21 cellular contexts compared by ENCODE assay signal in genomic region chr15:35256555-35256954, GRCh38.
A peak's percentile ranks its signal among the peaks of the same experiment; 100 is the strongest.
DNase-seq lines count a peak whose midpoint lies in the region; ATAC-seq and TF ChIP-seq lines count a peak whose summit lies in the region.
"Had no signal": no experiment of that assay in that cellular context is flagged by ENCODE, and none has a peak within 500 bp of the region (broad histone marks: within the 10 kb centered on the region; RNA-seq: fewer than 3 reads in every experiment).

No MANE protein-coding gene starts in this region.

- no peaks in the 10 kb centered on the region for H3K9me2 ChIP-seq in GM23248 (ENCODE audit: insufficient read depth)

- in situ Hi-C loops in GM23248 (cut with MboI) = no loop called here

- H3K14ac ChIP-seq in mesenchymal stem cell (ENCODE audit: low read length in 2 of 2) = no peak overlapping the region

- no peak overlapping the region for H2AK5ac ChIP-seq in mesenchymal stem cell (ENCODE audit: low read length, severe bottlenecking)

- H2BK120ac ChIP-seq in mesenchymal stem cell (ENCODE audit: low read depth, low read length) = no peak overlapping the region

- TF ChIP-seq CTCF in choroid plexus epithelial cell (conservative IDR thresholded peaks at IDR 0.05; ENCODE audit: low read depth, low read length) (no peak), mucosa of descending colon (IDR thresholded peaks at IDR 0.05) (no peak), GM20000 (IDR thresholded peaks at IDR 0.05; ENCODE audit: extremely low read depth, missing control alignments) (no peak)

- H3K79me2 ChIP-seq in GM23248 (ENCODE audit: insufficient read depth) = no peaks in the 10 kb centered on the region

- H3K4me2 ChIP-seq in GM23248 (ENCODE audit: unreplicated experiment) = peak overlapping the region; percentile 7
- no peak overlapping the region for H3K4me2 ChIP-seq in mesenchymal stem cell (ENCODE audit: low read length, poor library complexity, severe bottlenecking)

- H2AFZ ChIP-seq in GM23248 (peak overlapping the region; percentile 55), mesenchymal stem cell (ENCODE audit: low read depth, low read length) (no peak overlapping the region)

- 65 to 74% methylated on average over 2 of the region's 2 CpGs for WGBS in GM23248 (ENCODE audit: low coverage in 1 of 2, low lambda C conversion rate in 2 of 2, missing lambda C conversion rate in 2 of 2), 2 experiments
- WGBS in mesenchymal stem cell = 17% methylated on average over 2 of the region's 2 CpGs

- H2BK12ac ChIP-seq in mesenchymal stem cell (ENCODE audit: low read length in 2 of 2) = no peak overlapping the region

- no peak overlapping the region for H2BK5ac ChIP-seq in mesenchymal stem cell (ENCODE audit: low read depth, low read length, poor library complexity, severe bottlenecking)

- H2BK15ac ChIP-seq in mesenchymal stem cell (ENCODE audit: low read depth, poor library complexity, severe bottlenecking) = peak overlapping the region; percentile 92

- intact Hi-C loops in mucosa of descending colon (cut with DNase I, micrococcal nuclease) = no loop called here

- H3K27me3 ChIP-seq in GM23248 (replicated peaks; ENCODE audit: insufficient read depth) (no peaks in the 10 kb centered on the region), mesenchymal stem cell (ENCODE audit: control insufficient read depth in 1 of 2, insufficient read depth in 1 of 2, low read length in 2 of 2) (no peaks in the 10 kb centered on the region)
- H3K27me3 ChIP-seq: ascending aorta, colonic mucosa, ovary, sigmoid colon, upper lobe of right lung had no signal

- no peak overlapping the region for H3K9ac ChIP-seq in GM23248
- no peak overlapping the region for H3K9ac ChIP-seq in mesenchymal stem cell (ENCODE audit: low read length)

- ATAC-seq in mucosa of descending colon = no peak
- ATAC-seq in GM18511 (IDR thresholded peaks at IDR 0.05; ENCODE audit: unreplicated experiment) = no peak
- no peak for ATAC-seq in HG03196 (IDR thresholded peaks at IDR 0.05; ENCODE audit: unreplicated experiment)
- ATAC-seq: lower lobe of right lung, upper lobe of right lung had no signal

- H4K20me1 ChIP-seq in GM23248 (ENCODE audit: insufficient read depth) = no peaks in the 10 kb centered on the region

- no peak overlapping the region for H3K27ac ChIP-seq in GM23248
- no peak overlapping the region for H3K27ac ChIP-seq in mesenchymal stem cell (ENCODE audit: low read length, poor library complexity, severe bottlenecking)
- H3K27ac ChIP-seq: ascending aorta, colonic mucosa, lower lobe of right lung, ovary, sigmoid colon, upper lobe of right lung had no signal

- no peaks in the 10 kb centered on the region for H3K79me1 ChIP-seq in mesenchymal stem cell (replicated peaks; ENCODE audit: low read length, poor library complexity, severe bottlenecking)

- H3K9me3 ChIP-seq in GM23248 (ENCODE audit: low read depth) (no peaks in the 10 kb centered on the region), mesenchymal stem cell (ENCODE audit: control insufficient read depth, low read length) (no peaks in the 10 kb centered on the region), mucosa of descending colon (no peaks in the 10 kb centered on the region)
- H3K9me3 ChIP-seq: ascending aorta, colonic mucosa, lower lobe of right lung, ovary, sigmoid colon, upper lobe of right lung had no signal

- peaks cover 11% of the 10 kb centered on the region for H3K4me1 ChIP-seq in GM23248 (ENCODE audit: insufficient read depth)
- H3K4me1 ChIP-seq in mesenchymal stem cell (ENCODE audit: control insufficient read depth, insufficient read depth, low read depth, low read length) = peaks cover 1% of the 10 kb centered on the region
- H3K4me1 ChIP-seq in mucosa of descending colon (ENCODE audit: low read depth) = no peaks in the 10 kb centered on the region
- H3K4me1 ChIP-seq: ascending aorta, colonic mucosa, lower lobe of right lung, sigmoid colon, upper lobe of right lung had no signal

- peak overlapping the region in 1 of 2 experiments; percentile 40 for H3K18ac ChIP-seq in mesenchymal stem cell (ENCODE audit: low read depth in 1 of 2, low read length in 2 of 2)

- no peak overlapping the region for H3K4ac ChIP-seq in mesenchymal stem cell (ENCODE audit: low read depth in 1 of 2, low read length in 2 of 2)

- DNase-seq in GM23248 (peak; percentile 9), NCI-H1105 treated with DMSO at 0.1 percent for 48 hours (lab: John Stamatoyannopoulos, UW) (peak; percentile 43), choroid plexus epithelial cell (ENCODE audit: low read depth) (peak; percentile 43), mesenchymal stem cell (peak; percentile 17), mucosa of descending colon (no peak), GM20000 (ENCODE audit: low spot score) (no peak)
- DNase-seq: activated naive CD4-positive, alpha-beta T cell treated with Interleukin-2 at 50 U/mL for 16 hours; activated T-cell treated with anti-CD3 and anti-CD28 coated beads for 4 hours; colonic mucosa; immature natural killer cell; lower lobe of right lung; NCI-H1694 treated with DMSO at 0.1 percent for 48 hours; NCI-H226; ovary; Right ventricle myocardium superior; sigmoid colon; stimulated activated CD4-positive, alpha-beta T cell treated with anti-CD3 and anti-CD28 coated beads, Interleukin-2, amount 100 ng/mL, for 24 hours; upper lobe of right lung had no signal

- no peaks in the 10 kb centered on the region for H3F3A ChIP-seq in GM23248 (ENCODE audit: insufficient read depth)

- no peak overlapping the region for H4K91ac ChIP-seq in mesenchymal stem cell (ENCODE audit: low read length)

- H3K36me3 ChIP-seq in GM23248 (ENCODE audit: low read depth) (no peaks in the 10 kb centered on the region), mesenchymal stem cell (ENCODE audit: control insufficient read depth in 1 of 2, insufficient read depth in 2 of 2, low read depth in 1 of 2, low read length in 2 of 2) (no peaks in the 10 kb centered on the region), mucosa of descending colon (ENCODE audit: low read depth) (no peaks in the 10 kb centered on the region)
- H3K36me3 ChIP-seq: ascending aorta, colonic mucosa, lower lobe of right lung, ovary, sigmoid colon, upper lobe of right lung had no signal

- H3K4me3 ChIP-seq in GM23248 (no peak overlapping the region), choroid plexus epithelial cell (ENCODE audit: low read depth, low read length) (no peak overlapping the region), mesenchymal stem cell (ENCODE audit: insufficient read depth in 1 of 2, low read depth in 1 of 2, low read length in 2 of 2) (no peak overlapping the region), mucosa of descending colon (no peak overlapping the region)
- H3K4me3 ChIP-seq: ascending aorta, colonic mucosa, lower lobe of right lung, ovary, sigmoid colon, upper lobe of right lung had no signal

- no peak overlapping the region for H4K8ac ChIP-seq in mesenchymal stem cell (ENCODE audit: low read length)

- H3K23ac ChIP-seq in mesenchymal stem cell (ENCODE audit: low read length in 2 of 2) = no peak overlapping the region

Comparison
In these comparisons a context has a peak if more than half of its experiments do, and no peak if none do; other contexts are left out.
1. DNase-seq: peak in GM23248 (single experiment), NCI-H1105 treated with DMSO at 0.1 percent for 48 hours (single experiment), choroid plexus epithelial cell (single experiment) and mesenchymal stem cell (single experiment); none in mucosa of descending colon (0 of 3) and GM20000 (single experiment).